ENCODE assay signal across 15 cellular contexts in the genomic region with DNA sequence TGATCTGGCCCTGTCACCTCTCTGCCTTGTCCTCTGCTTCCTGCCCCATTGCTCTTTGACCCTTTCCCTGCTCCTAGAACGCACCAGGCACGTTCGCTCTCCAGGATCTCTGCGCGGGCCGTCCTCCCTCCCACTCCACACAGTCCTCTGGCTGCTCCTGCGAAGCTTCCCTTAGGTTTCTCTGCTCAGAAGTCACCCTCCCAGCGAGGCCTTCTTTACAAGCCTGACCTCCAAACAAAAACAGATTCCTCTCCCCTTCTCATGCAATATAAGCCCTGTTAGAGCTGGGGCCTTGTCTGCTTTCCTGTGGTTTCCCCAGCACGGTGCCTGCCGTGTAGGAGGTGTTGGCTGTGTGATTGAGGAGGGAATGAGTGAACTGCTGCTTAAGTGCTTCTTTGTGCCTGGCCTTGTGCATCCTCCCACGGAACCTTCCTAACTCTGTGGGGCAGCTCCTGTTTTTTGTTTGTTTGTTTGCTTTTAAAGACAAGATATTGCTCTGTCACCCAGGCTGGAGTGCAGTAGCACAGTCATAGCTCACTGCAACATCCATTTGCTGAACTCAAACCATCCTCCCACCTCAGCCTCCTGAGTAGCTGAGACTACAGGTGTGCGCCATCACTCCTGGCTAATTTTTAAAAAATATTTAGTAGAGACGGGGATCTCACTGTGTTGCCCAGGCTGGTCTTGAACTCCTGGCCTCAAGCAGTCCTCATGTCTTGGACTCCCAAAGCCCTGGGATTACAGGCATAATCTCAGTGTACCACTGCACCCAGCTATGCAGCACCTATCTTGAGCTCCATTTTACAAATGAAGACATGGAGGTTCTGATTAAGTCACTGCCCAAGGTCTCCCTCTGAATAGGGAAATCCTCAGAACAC.
A peak's percentile ranks its signal among the peaks of the same experiment; 100 is the strongest.
DNase-seq lines count a peak whose midpoint lies in the region; ATAC-seq and TF ChIP-seq lines count a peak whose summit lies in the region.
"Had no signal": no experiment of that assay in that cellular context is flagged by ENCODE, and none has a peak within 500 bp of the region (broad histone marks: within the 10 kb centered on the region; RNA-seq: fewer than 3 reads in every experiment).

No MANE protein-coding gene starts in this region.

- H3K27ac Mint-ChIP-seq in activated T-cell treated with anti-CD3 and anti-CD28 coated beads, Interleukin-2, amount 50 U/mL, for 24 hours: peak overlapping the region; percentile 53
- H3K27ac Mint-ChIP-seq in activated T-helper 17 cell treated with anti-CD3 and anti-CD28 coated beads, Interleukin-2, amount 50 U/mL, for 72 hours: no peak overlapping the region
- peak overlapping the region; percentile 78 for H3K27ac Mint-ChIP-seq in type B pancreatic cell
- H3K27ac Mint-ChIP-seq: activated naive CD4-positive, alpha-beta T cell treated with anti-CD3 and anti-CD28 coated beads, Interleukin-2, amount 10 ng/mL, durations not matched to agents 7 days and 5 days had no signal

- peaks cover 20% of the 10 kb centered on the region for H3K4me1 Mint-ChIP-seq in activated T-cell treated with anti-CD3 and anti-CD28 coated beads, Interleukin-2, amount 50 U/mL, for 24 hours (ENCODE audit: low read depth)
- no peaks in the 10 kb centered on the region for H3K4me1 Mint-ChIP-seq in activated T-helper 17 cell treated with anti-CD3 and anti-CD28 coated beads, Interleukin-2, amount 50 U/mL, for 72 hours
- H3K4me1 Mint-ChIP-seq in type B pancreatic cell (ENCODE audit: unreplicated experiment): peaks cover 32% of the 10 kb centered on the region

- H3K36me3 Mint-ChIP-seq in activated T-cell treated with anti-CD3 and anti-CD28 coated beads, Interleukin-2, amount 50 U/mL, for 24 hours (ENCODE audit: low read depth): peaks cover 2% of the 10 kb centered on the region
- no peaks in the 10 kb centered on the region for H3K36me3 Mint-ChIP-seq in activated T-helper 17 cell treated with anti-CD3 and anti-CD28 coated beads, Interleukin-2, amount 50 U/mL, for 72 hours (ENCODE audit: low read depth)
- no peaks in the 10 kb centered on the region for H3K36me3 Mint-ChIP-seq in type B pancreatic cell
- H3K36me3 Mint-ChIP-seq: activated naive CD4-positive, alpha-beta T cell treated with anti-CD3 and anti-CD28 coated beads, Interleukin-2, amount 10 ng/mL, durations not matched to agents 7 days and 5 days had no signal

- H3K4me3 Mint-ChIP-seq in activated T-cell treated with anti-CD3 and anti-CD28 coated beads, Interleukin-2, amount 50 U/mL, for 24 hours: no peak overlapping the region
- H3K4me3 Mint-ChIP-seq in activated T-helper 17 cell treated with anti-CD3 and anti-CD28 coated beads, Interleukin-2, amount 50 U/mL, for 72 hours: no peak overlapping the region
- H3K4me3 Mint-ChIP-seq in type B pancreatic cell: peak overlapping the region; percentile 72
- H3K4me3 Mint-ChIP-seq: activated naive CD4-positive, alpha-beta T cell treated with anti-CD3 and anti-CD28 coated beads, Interleukin-2, amount 10 ng/mL, durations not matched to agents 7 days and 5 days had no signal

- H3K9me3 Mint-ChIP-seq in activated T-cell treated with anti-CD3 and anti-CD28 coated beads, Interleukin-2, amount 50 U/mL, for 24 hours: no peaks in the 10 kb centered on the region
- H3K9me3 Mint-ChIP-seq in activated T-helper 17 cell treated with anti-CD3 and anti-CD28 coated beads, Interleukin-2, amount 50 U/mL, for 72 hours: no peaks in the 10 kb centered on the region
- no peaks in the 10 kb centered on the region for H3K9me3 Mint-ChIP-seq in type B pancreatic cell
- H3K9me3 Mint-ChIP-seq: activated naive CD4-positive, alpha-beta T cell treated with anti-CD3 and anti-CD28 coated beads, Interleukin-2, amount 10 ng/mL, durations not matched to agents 7 days and 5 days had no signal

- no peak for TF ChIP-seq CTCF in type B pancreatic cell (conservative IDR thresholded peaks at IDR 0.05)

- no peaks in the 10 kb centered on the region for H3K27me3 Mint-ChIP-seq in activated T-cell treated with anti-CD3 and anti-CD28 coated beads, Interleukin-2, amount 50 U/mL, for 24 hours
- no peaks in the 10 kb centered on the region for H3K27me3 Mint-ChIP-seq in activated T-helper 17 cell treated with anti-CD3 and anti-CD28 coated beads, Interleukin-2, amount 50 U/mL, for 72 hours
- H3K27me3 Mint-ChIP-seq in type B pancreatic cell: no peaks in the 10 kb centered on the region
- H3K27me3 Mint-ChIP-seq: activated naive CD4-positive, alpha-beta T cell treated with anti-CD3 and anti-CD28 coated beads, Interleukin-2, amount 10 ng/mL, durations not matched to agents 7 days and 5 days had no signal

- ATAC-seq in activated T-helper 17 cell treated with anti-CD3 and anti-CD28 coated beads, Interleukin-2, amount 50 U/mL, for 72 hours (replicated peaks): peak; percentile 38
- ATAC-seq: activated CD4-positive, CD25-positive, alpha-beta regulatory T cell treated with anti-CD3 and anti-CD28 coated beads, Interleukin-2, amount 50 U/mL, for 24 hours had no signal

- no peak for DNase-seq in activated T-cell treated with anti-CD3 and anti-CD28 coated beads, Interleukin-2, amount 50 U/mL, for 24 hours
- no peak for DNase-seq in activated T-cell treated with anti-CD3 and anti-CD28 coated beads, Interleukin-2, amount 50 U/mL, for 48 hours
- DNase-seq in left kidney (ENCODE audit: low read depth, low spot score): peak; percentile 57
- no peak for DNase-seq in type B pancreatic cell (ENCODE audit: extremely low spot score, unreplicated experiment)
- DNase-seq in activated CD8-positive, alpha-beta memory T cell treated with anti-CD3 and anti-CD28 coated beads for 24 hours: no peak
- no peak for DNase-seq in activated effector memory CD4-positive, alpha-beta T cell treated with Interleukin-2 at 50 U/mL for 16 hours
- DNase-seq in hepatic stellate cell (ENCODE audit: low spot score): no peak
- DNase-seq: activated naive CD4-positive, alpha-beta T cell treated with anti-CD3 and anti-CD28 coated beads, Interleukin-2, amount 10 ng/mL, durations not matched to agents 7 days and 5 days; DND-41; left ventricle myocardium inferior; MG63; SIG-M5; testis had no signal
